In the genomic region with DNA sequence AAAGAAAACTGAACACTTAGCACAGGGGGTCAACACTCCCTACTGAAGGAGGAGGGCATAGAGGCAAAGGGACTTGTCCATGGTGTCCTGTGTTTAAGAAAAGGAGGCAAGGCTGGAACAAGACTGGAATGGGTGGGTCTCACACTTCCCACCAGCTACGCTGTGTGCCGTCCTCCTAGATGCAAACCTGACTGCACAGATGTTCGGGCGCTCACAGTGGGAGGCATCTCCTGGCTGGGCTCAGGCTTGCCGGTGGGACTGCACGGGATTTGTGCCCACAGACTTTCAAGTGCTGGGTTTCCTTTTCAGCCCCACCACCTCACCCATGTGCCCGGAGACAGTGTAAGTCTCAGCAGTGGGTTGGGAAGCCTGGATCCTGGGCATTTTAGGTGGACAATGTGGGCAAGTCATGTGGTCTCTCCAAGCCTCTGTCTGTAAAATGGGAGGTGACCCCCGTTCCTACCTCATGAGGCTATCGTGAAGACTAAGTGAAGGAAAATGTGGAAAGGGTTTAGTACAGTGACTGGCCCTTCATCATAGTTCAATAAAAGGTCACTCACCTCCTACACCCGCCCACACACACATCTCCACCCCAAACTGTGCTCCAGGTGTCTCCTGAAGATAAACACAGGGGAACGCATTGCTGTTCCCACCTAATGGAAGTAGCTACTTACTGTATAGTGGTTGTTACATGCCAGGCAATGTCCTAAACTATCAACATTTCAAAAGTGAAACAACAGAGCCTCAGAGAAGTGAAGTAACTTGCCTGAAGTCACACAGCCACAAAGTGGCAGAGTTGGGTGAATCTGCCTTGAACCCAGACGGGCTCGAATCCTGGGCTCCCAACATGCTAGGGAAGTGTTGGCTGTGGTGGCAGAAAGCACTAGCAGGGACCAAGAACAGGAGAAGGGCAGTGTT, we compare ENCODE assay signal across 1 cellular context.
TF ChIP-seq lines count a peak whose summit lies in the region.

No MANE protein-coding gene starts in this region.

TF ChIP-seq in K562, 482 proteins besides CTCF, POLR2A, EP300 and RAD21 (continued from another document):
- TF ChIP-seq PURB (CRISPR knock-in tag; IDR thresholded peaks at IDR 0.05; ENCODE audit: low read depth), result no peak
- TF ChIP-seq BACH1 (tag; IDR thresholded peaks at IDR 0.05), result no peak
- TF ChIP-seq SIX5 (IDR thresholded peaks at IDR 0.05; ENCODE audit: borderline replicate concordance in 1 of 2, insufficient read depth in 1 of 2, low read depth in 1 of 2, low read length in 2 of 2), result no peak
- TF ChIP-seq, protein P1, sequence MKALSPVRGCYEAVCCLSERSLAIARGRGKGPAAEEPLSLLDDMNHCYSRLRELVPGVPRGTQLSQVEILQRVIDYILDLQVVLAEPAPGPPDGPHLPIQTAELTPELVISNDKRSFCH (CRISPR knock-in tag; IDR thresholded peaks at IDR 0.05), result no peak
- TF ChIP-seq, protein P1 (tag; IDR thresholded peaks at IDR 0.05), result peak; percentile 89; the same call in 1 of the 2 replicates
- TF ChIP-seq, protein P2, sequence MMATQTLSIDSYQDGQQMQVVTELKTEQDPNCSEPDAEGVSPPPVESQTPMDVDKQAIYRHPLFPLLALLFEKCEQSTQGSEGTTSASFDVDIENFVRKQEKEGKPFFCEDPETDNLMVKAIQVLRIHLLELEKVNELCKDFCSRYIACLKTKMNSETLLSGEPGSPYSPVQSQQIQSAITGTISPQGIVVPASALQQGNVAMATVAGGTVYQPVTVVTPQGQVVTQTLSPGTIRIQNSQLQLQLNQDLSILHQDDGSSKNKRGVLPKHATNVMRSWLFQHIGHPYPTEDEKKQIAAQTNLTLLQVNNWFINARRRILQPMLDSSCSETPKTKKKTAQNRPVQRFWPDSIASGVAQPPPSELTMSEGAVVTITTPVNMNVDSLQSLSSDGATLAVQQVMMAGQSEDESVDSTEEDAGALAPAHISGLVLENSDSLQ (IDR thresholded peaks at IDR 0.05), result peak; percentile 17; the same call in 1 of the 2 replicates
- TF ChIP-seq, protein P3, sequence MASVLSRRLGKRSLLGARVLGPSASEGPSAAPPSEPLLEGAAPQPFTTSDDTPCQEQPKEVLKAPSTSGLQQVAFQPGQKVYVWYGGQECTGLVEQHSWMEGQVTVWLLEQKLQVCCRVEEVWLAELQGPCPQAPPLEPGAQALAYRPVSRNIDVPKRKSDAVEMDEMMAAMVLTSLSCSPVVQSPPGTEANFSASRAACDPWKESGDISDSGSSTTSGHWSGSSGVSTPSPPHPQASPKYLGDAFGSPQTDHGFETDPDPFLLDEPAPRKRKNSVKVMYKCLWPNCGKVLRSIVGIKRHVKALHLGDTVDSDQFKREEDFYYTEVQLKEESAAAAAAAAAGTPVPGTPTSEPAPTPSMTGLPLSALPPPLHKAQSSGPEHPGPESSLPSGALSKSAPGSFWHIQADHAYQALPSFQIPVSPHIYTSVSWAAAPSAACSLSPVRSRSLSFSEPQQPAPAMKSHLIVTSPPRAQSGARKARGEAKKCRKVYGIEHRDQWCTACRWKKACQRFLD (CRISPR knock-in tag; IDR thresholded peaks at IDR 0.05), result no peak
- TF ChIP-seq TAL1 (IDR thresholded peaks at IDR 0.05), result peak; percentile 82
- TF ChIP-seq ATF7 (IDR thresholded peaks at IDR 0.05), result peak; percentile 7; the same call in 1 of the 2 replicates
- TF ChIP-seq BRCA1 (IDR thresholded peaks at IDR 0.05), result no peak
- no peak for TF ChIP-seq BRCA1 (CRISPR knock-in tag; IDR thresholded peaks at IDR 0.05)
- TF ChIP-seq CHCHD3 (CRISPR knock-in tag; IDR thresholded peaks at IDR 0.05), result no peak
- TF ChIP-seq, protein P4, sequence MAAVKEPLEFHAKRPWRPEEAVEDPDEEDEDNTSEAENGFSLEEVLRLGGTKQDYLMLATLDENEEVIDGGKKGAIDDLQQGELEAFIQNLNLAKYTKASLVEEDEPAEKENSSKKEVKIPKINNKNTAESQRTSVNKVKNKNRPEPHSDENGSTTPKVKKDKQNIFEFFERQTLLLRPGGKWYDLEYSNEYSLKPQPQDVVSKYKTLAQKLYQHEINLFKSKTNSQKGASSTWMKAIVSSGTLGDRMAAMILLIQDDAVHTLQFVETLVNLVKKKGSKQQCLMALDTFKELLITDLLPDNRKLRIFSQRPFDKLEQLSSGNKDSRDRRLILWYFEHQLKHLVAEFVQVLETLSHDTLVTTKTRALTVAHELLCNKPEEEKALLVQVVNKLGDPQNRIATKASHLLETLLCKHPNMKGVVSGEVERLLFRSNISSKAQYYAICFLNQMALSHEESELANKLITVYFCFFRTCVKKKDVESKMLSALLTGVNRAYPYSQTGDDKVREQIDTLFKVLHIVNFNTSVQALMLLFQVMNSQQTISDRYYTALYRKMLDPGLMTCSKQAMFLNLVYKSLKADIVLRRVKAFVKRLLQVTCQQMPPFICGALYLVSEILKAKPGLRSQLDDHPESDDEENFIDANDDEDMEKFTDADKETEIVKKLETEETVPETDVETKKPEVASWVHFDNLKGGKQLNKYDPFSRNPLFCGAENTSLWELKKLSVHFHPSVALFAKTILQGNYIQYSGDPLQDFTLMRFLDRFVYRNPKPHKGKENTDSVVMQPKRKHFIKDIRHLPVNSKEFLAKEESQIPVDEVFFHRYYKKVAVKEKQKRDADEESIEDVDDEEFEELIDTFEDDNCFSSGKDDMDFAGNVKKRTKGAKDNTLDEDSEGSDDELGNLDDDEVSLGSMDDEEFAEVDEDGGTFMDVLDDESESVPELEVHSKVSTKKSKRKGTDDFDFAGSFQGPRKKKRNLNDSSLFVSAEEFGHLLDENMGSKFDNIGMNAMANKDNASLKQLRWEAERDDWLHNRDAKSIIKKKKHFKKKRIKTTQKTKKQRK (IDR thresholded peaks at IDR 0.05; ENCODE audit: borderline replicate concordance, low read depth, low read length), result no peak
- no peak for TF ChIP-seq RFX1 (IDR thresholded peaks at IDR 0.05)
- TF ChIP-seq PTTG1 (tag; IDR thresholded peaks at IDR 0.05; ENCODE audit: low read depth), result no peak
- TF ChIP-seq PCBP2 (IDR thresholded peaks at IDR 0.05; ENCODE audit: low read depth, low read length, poor library complexity, severe bottlenecking), result no peak
- TF ChIP-seq ZNF507 (tag; conservative IDR thresholded peaks at IDR 0.05), result no peak
- TF ChIP-seq, protein P5, sequence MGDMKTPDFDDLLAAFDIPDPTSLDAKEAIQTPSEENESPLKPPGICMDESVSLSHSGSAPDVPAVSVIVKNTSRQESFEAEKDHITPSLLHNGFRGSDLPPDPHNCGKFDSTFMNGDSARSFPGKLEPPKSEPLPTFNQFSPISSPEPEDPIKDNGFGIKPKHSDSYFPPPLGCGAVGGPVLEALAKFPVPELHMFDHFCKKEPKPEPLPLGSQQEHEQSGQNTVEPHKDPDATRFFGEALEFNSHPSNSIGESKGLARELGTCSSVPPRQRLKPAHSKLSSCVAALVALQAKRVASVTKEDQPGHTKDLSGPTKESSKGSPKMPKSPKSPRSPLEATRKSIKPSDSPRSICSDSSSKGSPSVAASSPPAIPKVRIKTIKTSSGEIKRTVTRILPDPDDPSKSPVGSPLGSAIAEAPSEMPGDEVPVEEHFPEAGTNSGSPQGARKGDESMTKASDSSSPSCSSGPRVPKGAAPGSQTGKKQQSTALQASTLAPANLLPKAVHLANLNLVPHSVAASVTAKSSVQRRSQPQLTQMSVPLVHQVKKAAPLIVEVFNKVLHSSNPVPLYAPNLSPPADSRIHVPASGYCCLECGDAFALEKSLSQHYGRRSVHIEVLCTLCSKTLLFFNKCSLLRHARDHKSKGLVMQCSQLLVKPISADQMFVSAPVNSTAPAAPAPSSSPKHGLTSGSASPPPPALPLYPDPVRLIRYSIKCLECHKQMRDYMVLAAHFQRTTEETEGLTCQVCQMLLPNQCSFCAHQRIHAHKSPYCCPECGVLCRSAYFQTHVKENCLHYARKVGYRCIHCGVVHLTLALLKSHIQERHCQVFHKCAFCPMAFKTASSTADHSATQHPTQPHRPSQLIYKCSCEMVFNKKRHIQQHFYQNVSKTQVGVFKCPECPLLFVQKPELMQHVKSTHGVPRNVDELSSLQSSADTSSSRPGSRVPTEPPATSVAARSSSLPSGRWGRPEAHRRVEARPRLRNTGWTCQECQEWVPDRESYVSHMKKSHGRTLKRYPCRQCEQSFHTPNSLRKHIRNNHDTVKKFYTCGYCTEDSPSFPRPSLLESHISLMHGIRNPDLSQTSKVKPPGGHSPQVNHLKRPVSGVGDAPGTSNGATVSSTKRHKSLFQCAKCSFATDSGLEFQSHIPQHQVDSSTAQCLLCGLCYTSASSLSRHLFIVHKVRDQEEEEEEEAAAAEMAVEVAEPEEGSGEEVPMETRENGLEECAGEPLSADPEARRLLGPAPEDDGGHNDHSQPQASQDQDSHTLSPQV (IDR thresholded peaks at IDR 0.05), result peak; percentile 89
- TF ChIP-seq CBX3 (IDR thresholded peaks at IDR 0.05; ENCODE audit: borderline replicate concordance in 1 of 2, low read length in 2 of 2), result peak in 1 of 2 experiments; percentile 94; a peak in 2 of 3 replicates
- no peak for TF ChIP-seq SNIP1 (IDR thresholded peaks at IDR 0.05; ENCODE audit: low read depth)
- TF ChIP-seq, protein P6, sequence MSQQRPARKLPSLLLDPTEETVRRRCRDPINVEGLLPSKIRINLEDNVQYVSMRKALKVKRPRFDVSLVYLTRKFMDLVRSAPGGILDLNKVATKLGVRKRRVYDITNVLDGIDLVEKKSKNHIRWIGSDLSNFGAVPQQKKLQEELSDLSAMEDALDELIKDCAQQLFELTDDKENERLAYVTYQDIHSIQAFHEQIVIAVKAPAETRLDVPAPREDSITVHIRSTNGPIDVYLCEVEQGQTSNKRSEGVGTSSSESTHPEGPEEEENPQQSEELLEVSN (IDR thresholded peaks at IDR 0.05; ENCODE audit: borderline replicate concordance in 1 of 2, extremely low read depth in 1 of 2, insufficient read depth in 1 of 2, insufficient read length in 1 of 2, low read depth in 1 of 2, low read length in 1 of 2, poor library complexity in 1 of 2, severe bottlenecking in 1 of 2), result no peak
- peak; percentile 18 for TF ChIP-seq CCNT2 (IDR thresholded peaks at IDR 0.05; ENCODE audit: borderline replicate concordance, extremely low read depth, insufficient read length, low read depth, low read length)
- TF ChIP-seq, protein P7, sequence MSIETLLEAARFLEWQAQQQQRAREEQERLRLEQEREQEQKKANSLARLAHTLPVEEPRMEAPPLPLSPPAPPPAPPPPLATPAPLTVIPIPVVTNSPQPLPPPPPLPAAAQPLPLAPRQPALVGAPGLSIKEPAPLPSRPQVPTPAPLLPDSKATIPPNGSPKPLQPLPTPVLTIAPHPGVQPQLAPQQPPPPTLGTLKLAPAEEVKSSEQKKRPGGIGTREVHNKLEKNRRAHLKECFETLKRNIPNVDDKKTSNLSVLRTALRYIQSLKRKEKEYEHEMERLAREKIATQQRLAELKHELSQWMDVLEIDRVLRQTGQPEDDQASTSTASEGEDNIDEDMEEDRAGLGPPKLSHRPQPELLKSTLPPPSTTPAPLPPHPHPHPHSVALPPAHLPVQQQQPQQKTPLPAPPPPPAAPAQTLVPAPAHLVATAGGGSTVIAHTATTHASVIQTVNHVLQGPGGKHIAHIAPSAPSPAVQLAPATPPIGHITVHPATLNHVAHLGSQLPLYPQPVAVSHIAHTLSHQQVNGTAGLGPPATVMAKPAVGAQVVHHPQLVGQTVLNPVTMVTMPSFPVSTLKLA (conservative IDR thresholded peaks at IDR 0.05), result 0 out of 4 replicates have a peak, but pooled peaks have one; percentile 13 to 34
- TF ChIP-seq TBL1XR1 (IDR thresholded peaks at IDR 0.05; ENCODE audit: low read length in 2 of 2), result peak; percentile 61 to 64; a peak in 1 of 4 replicates
- TF ChIP-seq JUND (IDR thresholded peaks at IDR 0.05; ENCODE audit: borderline replicate concordance, low read depth, low read length), result peak; percentile 28; the same call in 1 of the 2 replicates
- TF ChIP-seq JUND (tag; IDR thresholded peaks at IDR 0.05; ENCODE audit: borderline replicate concordance, low read depth, low read length), result no peak; the same call in 2 of the 3 replicates
- TF ChIP-seq SMARCA5 (IDR thresholded peaks at IDR 0.05), result peak; percentile 96
- TF ChIP-seq SP1 (CRISPR knock-in tag; IDR thresholded peaks at IDR 0.05), result peak; percentile 62; the same call in 1 of the 2 replicates
- no peak for TF ChIP-seq SUPT5H (IDR thresholded peaks at IDR 0.05)
TF ChIP-seq in K562: peak in this region for 97.
